In the genomic region with DNA sequence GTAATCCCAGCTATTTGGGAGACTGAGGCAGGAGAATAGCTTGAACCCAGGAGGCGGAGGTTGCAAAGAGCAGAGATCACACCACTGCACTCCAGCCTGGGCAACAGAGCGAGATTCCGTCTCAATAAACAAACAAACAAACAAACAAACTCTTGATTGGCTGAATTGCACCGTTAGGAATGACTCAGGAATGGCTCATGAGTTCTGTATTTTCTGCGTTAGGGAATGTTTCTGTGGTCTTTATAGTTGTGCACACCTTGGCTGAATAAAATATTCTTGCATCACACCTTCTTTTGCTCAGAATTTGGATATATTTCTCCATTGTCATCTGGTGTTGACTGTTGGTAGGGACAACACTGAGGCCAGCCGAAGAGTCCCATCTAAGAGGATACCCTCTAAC, we compare ENCODE assay signal across 26 cellular contexts. TPM values are rescaled to one million over a fixed set of nuclear protein-coding genes. Genes with fewer than 3 reads are reported as not detected.
"Had no signal": no experiment of that assay in that cellular context is flagged by ENCODE, and none has a peak within 500 bp of the region (broad histone marks: within the 10 kb centered on the region; RNA-seq: fewer than 3 reads in every experiment).

No MANE protein-coding gene starts in this region.

- H3K4me3 ChIP-seq: coronary artery, esophagus squamous epithelium, lung, neural progenitor cell, prostate gland, right atrium auricular region, smooth muscle cell, thyroid gland had no signal

- H2AFZ ChIP-seq: neural progenitor cell had no signal

- H3K9ac ChIP-seq: neural progenitor cell had no signal

- H3K36me3 ChIP-seq: esophagus squamous epithelium, neural progenitor cell, prostate gland, right atrium auricular region, thyroid gland had no signal

- FAIRE-seq: endothelial cell of umbilical vein, frontal cortex, kidney had no signal

- H3K27ac ChIP-seq: coronary artery, esophagus squamous epithelium, neural progenitor cell, prostate gland, right atrium auricular region, thyroid gland had no signal

- DNase-seq: dermis blood vessel endothelial cell; effector memory CD4-positive, alpha-beta T cell; erythroblast; esophagus squamous epithelium; kidney; mesenchymal stem cell; naive thymus-derived CD4-positive, alpha-beta T cell; stimulated activated CD4-positive, alpha-beta T cell treated with anti-CD3 and anti-CD28 coated beads, Interleukin-12 subunit alpha, Interleukin-12 subunit beta, amount 100 ng/mL, for 4 hours; stimulated activated CD4-positive, alpha-beta T cell treated with anti-CD3 and anti-CD28 coated beads, Interleukin-1b, Interleukin-23, amount 100 ng/mL, for 48 hours; stimulated activated CD4-positive, alpha-beta T cell treated with anti-CD3 and anti-CD28 coated beads, Interleukin-4, amount 100 ng/mL, for 1 hour; stimulated activated CD8-positive, alpha-beta memory T cell treated with anti-CD3 and anti-CD28 coated beads, Interleukin-4, amount 100 ng/mL, for 48 hours; stimulated activated naive CD4-positive, alpha-beta T cell; stimulated activated naive CD8-positive, alpha-beta T cell treated with anti-CD3 and anti-CD28 coated beads, Interleukin-15, amount 100 ng/mL, for 72 hours; thyroid gland; trophoblast cell had no signal

- H3K4me2 ChIP-seq: neural progenitor cell, smooth muscle cell had no signal

- ATAC-seq: left lobe of liver; naive thymus-derived CD4-positive, alpha-beta T cell; sciatic nerve; stimulated activated naive CD8-positive, alpha-beta T cell treated with anti-CD3 and anti-CD28 coated beads, Interleukin-15, amount 100 ng/mL, for 72 hours had no signal

- H3K9me3 ChIP-seq: esophagus squamous epithelium, prostate gland, right atrium auricular region, thyroid gland had no signal

- H3K4me1 ChIP-seq: neural progenitor cell, prostate gland, right atrium auricular region, thyroid gland had no signal

- H3K27me3 ChIP-seq: neural progenitor cell, right atrium auricular region, thyroid gland had no signal

RNA-seq across cellular contexts. Expression of gene PI16, which starts 19.7 kb away (rescaled TPM):
- total RNA-seq: dermis blood vessel endothelial cell, endothelial cell of umbilical vein, left lobe of liver, mesothelial cell of epicardium had no signal
